Comparison of ENCODE assay signal across 11 cellular contexts in the genomic region with DNA sequence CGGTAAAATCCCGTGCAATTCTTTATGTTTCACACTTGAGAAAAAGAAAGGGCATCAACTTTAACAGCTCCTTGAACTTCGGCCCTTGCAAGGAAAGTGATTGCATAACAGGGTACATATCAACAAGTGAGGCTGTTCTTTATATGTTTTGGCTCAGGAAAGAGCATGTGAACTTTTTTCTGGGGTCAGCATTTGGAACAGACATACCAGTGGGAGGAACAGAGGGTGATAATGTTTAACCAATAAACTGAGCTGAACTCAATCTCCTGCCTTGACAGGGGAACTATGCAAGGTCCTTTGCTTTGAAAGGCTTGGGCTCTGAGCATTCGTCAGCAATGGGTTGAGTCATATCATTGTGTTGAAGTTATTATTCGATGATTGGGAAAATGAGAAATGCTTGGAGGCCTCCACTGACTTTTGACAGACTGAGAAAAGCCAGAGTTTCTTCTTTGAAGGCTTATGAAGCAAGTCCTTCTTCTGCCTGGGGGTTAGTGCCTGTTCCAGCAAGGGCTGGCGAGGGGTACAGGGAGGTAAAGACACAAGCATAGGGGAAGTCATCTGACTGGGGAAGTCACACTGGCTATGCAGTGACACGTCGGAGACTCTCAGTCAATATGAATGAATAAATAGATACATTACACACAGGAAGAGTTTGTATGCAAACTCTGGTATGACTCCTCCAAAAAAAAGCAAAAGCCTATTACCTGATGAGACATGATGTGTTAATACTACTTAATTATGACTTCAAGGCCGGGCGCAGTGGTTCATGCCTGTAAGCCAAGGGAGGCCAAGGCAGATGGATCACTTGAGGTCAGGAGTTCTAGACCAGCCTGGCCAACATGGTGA. TPM values are rescaled to one million over a fixed set of nuclear protein-coding genes. Genes with fewer than 3 reads are reported as not detected.
DNase-seq lines count a peak whose midpoint lies in the region; ATAC-seq and TF ChIP-seq lines count a peak whose summit lies in the region.
"Had no signal": no experiment of that assay in that cellular context is flagged by ENCODE, and none has a peak within 500 bp of the region (broad histone marks: within the 10 kb centered on the region; RNA-seq: fewer than 3 reads in every experiment).

No MANE protein-coding gene starts in this region.

- TF ChIP-seq POLR2A in spleen (IDR thresholded peaks at IDR 0.05): no peak

- no peaks in the 10 kb centered on the region for H3K9me3 ChIP-seq in spleen
- H3K9me3 ChIP-seq: HAP-1 had no signal

- DNase-seq in HT-29 (ENCODE audit: low spot score) (peak; percentile 53), brain microvascular endothelial cell (peak; percentile 90), kidney epithelial cell (ENCODE audit: low read depth) (peak; percentile 65), spleen (no peak), NCI-H1092 (lab: John Stamatoyannopoulos, UW) (no peak)
- DNase-seq in stimulated activated CD4-positive, alpha-beta T cell treated with anti-CD3 and anti-CD28 coated beads, Interleukin-15, amount 100 ng/mL, for 24 hours: no peak
- DNase-seq: NCI-H1092 treated with DMSO at 0.1 percent for 48 hours had no signal

- H3K27ac ChIP-seq in brain microvascular endothelial cell (peak overlapping the region; percentile 77), spleen (peak overlapping the region in 6 of 8 donors; percentile 15 to 71 (median 64))
- H3K27ac ChIP-seq: VCaP had no signal

- H3K4me3 ChIP-seq in brain microvascular endothelial cell (ENCODE audit: low read depth, low read length) (no peak overlapping the region), kidney epithelial cell (ENCODE audit: low read depth, low read length) (no peak overlapping the region), spleen (no peak overlapping the region)
- H3K4me3 ChIP-seq: HAP-1 had no signal

- H3K27me3 ChIP-seq in brain microvascular endothelial cell (replicated peaks) (no peaks in the 10 kb centered on the region), kidney epithelial cell (ENCODE audit: control insufficient read depth, insufficient read depth, low read length) (no peaks in the 10 kb centered on the region), spleen (replicated peaks in 1 of 7) (no peaks in the 10 kb centered on the region)

- H3K36me3 ChIP-seq in brain microvascular endothelial cell (replicated peaks): no peaks in the 10 kb centered on the region
- no peaks in the 10 kb centered on the region for H3K36me3 ChIP-seq in kidney epithelial cell (ENCODE audit: control insufficient read depth, insufficient read depth, low read length)
- no peaks in the 10 kb centered on the region for H3K36me3 ChIP-seq in spleen
- H3K36me3 ChIP-seq: HAP-1 had no signal

- WGBS in spleen, 5 donors: 48 to 76% (median 54%) methylated on average over 10 of the region's 10 CpGs

- H3K4me1 ChIP-seq in spleen: peaks cover 0 to 14% (median 0%) of the 10 kb centered on the region in 6 donors
- H3K4me1 ChIP-seq: HAP-1 had no signal

- TF ChIP-seq CTCF in brain microvascular endothelial cell (IDR thresholded peaks at IDR 0.05; ENCODE audit: low read depth, low read length, missing control alignments) (no peak), kidney epithelial cell (IDR thresholded peaks at IDR 0.05; ENCODE audit: insufficient read depth, low read length, poor library complexity, severe bottlenecking) (no peak), spleen (IDR thresholded peaks at IDR 0.05 in 8 of 11, conservative IDR thresholded peaks at IDR 0.05 in 3 of 11) (no peak)

- in situ Hi-C loops in brain microvascular endothelial cell (cut with HindIII; ENCODE audit: low pct_ligation_motif_present, low sequenced_read_pairs): no loop called here

- ATAC-seq in GM21576 (IDR thresholded peaks at IDR 0.05; ENCODE audit: unreplicated experiment) (no peak), HG02588 (IDR thresholded peaks at IDR 0.05; ENCODE audit: unreplicated experiment) (no peak)

- intact Hi-C loops in spleen (cut with DNase I; ENCODE audit: low total_unique reads): no loop called here

RNA-seq across cellular contexts. Expression of a gene that starts 57.2 kb away (rescaled TPM):
- 130 and 133 TPM in 2 replicates for total RNA-seq in HT-29 (2014; rRNA removed; shearing (Covaris generic))
- 49.8 and 84.1 TPM in 2 replicates for total RNA-seq in kidney epithelial cell
- total RNA-seq in spleen: 100 to 1,000 TPM in 4 of 7 donors, 10 to 100 TPM in 3; 54.6 to 135 (median 115) TPM
- polyA plus RNA-seq in spleen: 100 to 1,000 TPM in 2 of 3 donors, 10 to 100 TPM in 1; 77.9 to 137 (median 107) TPM

Comparison
In these comparisons a context has a peak if more than half of its experiments do, and no peak if none do; other contexts are left out.
1. DNase-seq: peak in HT-29 (single experiment), brain microvascular endothelial cell (single experiment) and kidney epithelial cell (single experiment); none in spleen (single experiment), stimulated activated CD4-positive, alpha-beta T cell treated with anti-CD3 and anti-CD28 coated beads, Interleukin-15, amount 100 ng/mL, for 24 hours (single experiment) and NCI-H1092 (single experiment).